8 cellular contexts compared by ENCODE assay signal in the genomic region with DNA sequence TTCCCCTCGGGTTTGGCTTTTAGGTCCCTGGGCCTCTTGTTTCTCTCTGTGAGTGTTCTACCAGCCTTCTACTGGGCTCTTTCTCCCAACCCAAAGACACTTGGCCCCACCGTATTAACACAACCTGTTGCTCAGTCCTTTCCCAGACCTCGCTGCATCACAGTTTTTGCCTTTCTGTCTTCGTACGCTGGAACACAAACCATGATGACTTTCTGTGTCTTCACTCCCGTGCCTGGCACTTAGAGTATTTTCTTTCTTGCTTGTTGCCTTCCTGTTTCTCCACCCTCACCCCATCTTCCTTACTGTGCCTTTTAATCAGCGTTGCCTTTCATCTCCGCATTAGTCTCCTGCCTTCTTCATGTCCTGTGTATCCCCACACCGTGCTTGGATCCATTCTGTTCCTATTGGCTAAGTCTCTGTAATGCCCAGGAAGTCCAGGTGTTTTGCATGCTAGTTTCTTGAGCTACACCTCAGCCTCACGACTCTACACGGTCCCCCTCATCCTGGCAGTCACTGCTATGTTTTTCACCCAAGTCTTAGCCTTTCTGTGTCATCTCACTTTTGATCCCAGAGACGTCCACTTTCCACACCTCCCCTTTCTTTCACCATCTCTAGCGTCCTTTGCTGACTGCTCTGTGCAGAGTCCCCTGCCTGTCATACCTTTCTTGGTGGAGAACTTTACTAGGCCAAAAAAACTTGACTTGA. TPM values are rescaled to one million over a fixed set of nuclear protein-coding genes. Genes with fewer than 3 reads are reported as not detected.
A peak's percentile ranks its signal among the peaks of the same experiment; 100 is the strongest.
DNase-seq lines count a peak whose midpoint lies in the region; ATAC-seq and TF ChIP-seq lines count a peak whose summit lies in the region.

No MANE protein-coding gene starts in this region.

- H3K9me3 ChIP-seq in HEK293 (ENCODE audit: control insufficient read depth, insufficient read depth, low read depth, low read length) (no peaks in the 10 kb centered on the region), WERI-Rb-1 (ENCODE audit: severe bottlenecking) (no peaks in the 10 kb centered on the region), right cardiac atrium (ENCODE audit: control insufficient read depth, low read length) (no peaks in the 10 kb centered on the region), spleen (no peaks in the 10 kb centered on the region)

- TF ChIP-seq POLR2A in spleen (IDR thresholded peaks at IDR 0.05) = no peak

- no peak overlapping the region for H3K27ac ChIP-seq in HEK293 (ENCODE audit: extremely low read depth, low read depth, low read length)
- H3K27ac ChIP-seq in WERI-Rb-1 = no peak overlapping the region
- H3K27ac ChIP-seq in right cardiac atrium (ENCODE audit: low read length) = peak overlapping the region; percentile 87
- peak overlapping the region; percentile 37 to 99 (median 96) for H3K27ac ChIP-seq in spleen

- peaks cover 0 to 23% of the 10 kb centered on the region in 2 experiments; a peak in 2 of 3 replicates for H3K36me3 ChIP-seq in HEK293 (ENCODE audit: control insufficient read depth in 2 of 2, insufficient read depth in 1 of 2, low read length in 2 of 2)
- peaks cover 19% of the 10 kb centered on the region for H3K36me3 ChIP-seq in WERI-Rb-1
- peaks cover 0 to 42% (median 11%) of the 10 kb centered on the region in 6 donors for H3K36me3 ChIP-seq in spleen

- 0 out of 2 replicates have a peak, but pooled peaks cover 6% of the 10 kb centered on the region for H3K4me1 ChIP-seq in HEK293 (ENCODE audit: control insufficient read depth, insufficient read depth, low read length)
- H3K4me1 ChIP-seq in right cardiac atrium (ENCODE audit: control insufficient read depth, insufficient read depth, low read length) = peaks cover 25% of the 10 kb centered on the region
- peaks cover 35 to 80% (median 72%) of the 10 kb centered on the region in 6 donors for H3K4me1 ChIP-seq in spleen

- WGBS in right cardiac atrium = 8% methylated on average over 13 of the region's 13 CpGs
- 2 to 6% (median 6%) methylated on average over 13 of the region's 13 CpGs for WGBS in spleen, 5 donors

- TF ChIP-seq CTCF in HEK293 (tag by site-specific recombination; IDR thresholded peaks at IDR 0.05) (no peak), WERI-Rb-1 (IDR thresholded peaks at IDR 0.05; ENCODE audit: low read depth, low read length) (no peak), spleen (IDR thresholded peaks at IDR 0.05 in 8 of 11, conservative IDR thresholded peaks at IDR 0.05 in 3 of 11) (no peak)

- CTCF ChIA-PET in HEK293 (lab: Yijun Ruan, JAX) = interaction anchor here (0.6 to 7.4 kb wide), 4 partner anchors 12 to 105 kb away, joined by 3 to 135 read pairs (median 3); no protein-coding TSS in a partner anchor

- H3K4me3 ChIP-seq in HEK293 (ENCODE audit: low read depth, low read length) = peak overlapping the region; percentile 81
- peak overlapping the region; percentile 53 for H3K4me3 ChIP-seq in WERI-Rb-1 (ENCODE audit: low read depth, low read length)
- H3K4me3 ChIP-seq in right cardiac atrium (ENCODE audit: low read length) = peak overlapping the region; percentile 98
- peak overlapping the region; percentile 76 to 99 (median 89) for H3K4me3 ChIP-seq in spleen

- intact Hi-C loops in right cardiac atrium (cut with DNase I) = no loop called here
- intact Hi-C loops in spleen (cut with DNase I; ENCODE audit: low total_unique reads) = loop anchor here (5.0 kb wide), 1 partner anchor 37 kb away; no protein-coding TSS in a partner anchor

- DNase-seq in WERI-Rb-1 (no peak), right cardiac atrium (no peak), spleen (no peak), NCI-H748 treated with DMSO at 0.1 percent for 48 hours (lab: John Stamatoyannopoulos, UW) (no peak), glomerular visceral epithelial cell (ENCODE audit: extremely low spot score) (no peak), NCI-H446 treated with DMSO at 0.1 percent for 48 hours (lab: John Stamatoyannopoulos, UW) (no peak)

- H3K27me3 ChIP-seq in WERI-Rb-1 (ENCODE audit: insufficient read depth, low read depth, severe bottlenecking) (no peaks in the 10 kb centered on the region), right cardiac atrium (ENCODE audit: control insufficient read depth, insufficient read depth) (no peaks in the 10 kb centered on the region), spleen (replicated peaks in 1 of 7) (no peaks in the 10 kb centered on the region)

- ATAC-seq in right cardiac atrium (no peak), HG03460 (IDR thresholded peaks at IDR 0.05; ENCODE audit: unreplicated experiment) (no peak)

- POLR2A ChIA-PET in HEK293 (lab: Yijun Ruan, JAX) = interaction anchor here (1.1 to 2.5 kb wide), 5 partner anchors 10 to 77 kb away, joined by 3 to 7 read pairs (median 5); a partner anchor contains a TSS

TF ChIP-seq in HEK293, 187 proteins besides CTCF, POLR2A, EP300 and RAD21:
- TF ChIP-seq, protein P1, sequence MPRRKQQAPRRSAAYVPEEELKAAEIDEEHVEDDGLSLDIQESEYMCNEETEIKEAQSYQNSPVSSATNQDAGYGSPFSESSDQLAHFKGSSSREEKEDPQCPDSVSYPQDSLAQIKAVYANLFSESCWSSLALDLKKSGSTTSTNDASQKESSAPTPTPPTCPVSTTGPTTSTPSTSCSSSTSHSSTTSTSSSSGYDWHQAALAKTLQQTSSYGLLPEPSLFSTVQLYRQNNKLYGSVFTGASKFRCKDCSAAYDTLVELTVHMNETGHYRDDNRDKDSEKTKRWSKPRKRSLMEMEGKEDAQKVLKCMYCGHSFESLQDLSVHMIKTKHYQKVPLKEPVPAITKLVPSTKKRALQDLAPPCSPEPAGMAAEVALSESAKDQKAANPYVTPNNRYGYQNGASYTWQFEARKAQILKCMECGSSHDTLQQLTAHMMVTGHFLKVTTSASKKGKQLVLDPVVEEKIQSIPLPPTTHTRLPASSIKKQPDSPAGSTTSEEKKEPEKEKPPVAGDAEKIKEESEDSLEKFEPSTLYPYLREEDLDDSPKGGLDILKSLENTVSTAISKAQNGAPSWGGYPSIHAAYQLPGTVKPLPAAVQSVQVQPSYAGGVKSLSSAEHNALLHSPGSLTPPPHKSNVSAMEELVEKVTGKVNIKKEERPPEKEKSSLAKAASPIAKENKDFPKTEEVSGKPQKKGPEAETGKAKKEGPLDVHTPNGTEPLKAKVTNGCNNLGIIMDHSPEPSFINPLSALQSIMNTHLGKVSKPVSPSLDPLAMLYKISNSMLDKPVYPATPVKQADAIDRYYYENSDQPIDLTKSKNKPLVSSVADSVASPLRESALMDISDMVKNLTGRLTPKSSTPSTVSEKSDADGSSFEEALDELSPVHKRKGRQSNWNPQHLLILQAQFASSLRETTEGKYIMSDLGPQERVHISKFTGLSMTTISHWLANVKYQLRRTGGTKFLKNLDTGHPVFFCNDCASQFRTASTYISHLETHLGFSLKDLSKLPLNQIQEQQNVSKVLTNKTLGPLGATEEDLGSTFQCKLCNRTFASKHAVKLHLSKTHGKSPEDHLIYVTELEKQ (tag by site-specific recombination; IDR thresholded peaks at IDR 0.05; ENCODE audit: borderline replicate concordance) = no peak
- TF ChIP-seq ZNF433 (tag by site-specific recombination; IDR thresholded peaks at IDR 0.05; ENCODE audit: low read depth) = no peak
- no peak for TF ChIP-seq OVOL3 (tag by site-specific recombination; IDR thresholded peaks at IDR 0.05)
- TF ChIP-seq SP2 (tag by site-specific recombination; IDR thresholded peaks at IDR 0.05) = no peak
- TF ChIP-seq ZBTB8A (tag by site-specific recombination; IDR thresholded peaks at IDR 0.05) = no peak
- TF ChIP-seq ZNF114 (tag by site-specific recombination; IDR thresholded peaks at IDR 0.05) = no peak
- TF ChIP-seq PRDM1 (tag by site-specific recombination; IDR thresholded peaks at IDR 0.05) = peak; percentile 69
- peak; percentile 99 for TF ChIP-seq SCRT2 (tag by site-specific recombination; IDR thresholded peaks at IDR 0.05)
- TF ChIP-seq SCRT1 (tag by site-specific recombination; IDR thresholded peaks at IDR 0.05; ENCODE audit: borderline replicate concordance) = peak; percentile 98
- no peak for TF ChIP-seq ZNF624 (tag by site-specific recombination; IDR thresholded peaks at IDR 0.05)
- no peak for TF ChIP-seq MYNN (tag by site-specific recombination; IDR thresholded peaks at IDR 0.05; ENCODE audit: borderline replicate concordance)
- no peak for TF ChIP-seq ZFHX2 (tag by site-specific recombination; conservative IDR thresholded peaks at IDR 0.05)

RNA-seq across cellular contexts. Expression of a gene that starts 1.6 kb away (rescaled TPM):
- total RNA-seq in right cardiac atrium = 10 to 100 TPM; 31.3 to 45.3 (median 41.1) TPM
- 20.0 TPM for polyA plus RNA-seq in right cardiac atrium
- 10 to 100 TPM; 41.2 to 67.3 (median 48.6) TPM for total RNA-seq in spleen
- polyA plus RNA-seq in spleen = 10 to 100 TPM in 1 of 3 donors, 1 to 10 TPM in 2; 6.9 to 23.3 (median 7.0) TPM

RNA-seq across cellular contexts. Expression of a gene that starts 27.3 kb away (rescaled TPM):
- total RNA-seq in right cardiac atrium (10 to 100 TPM; 12.8 to 18.8 (median 17.4) TPM), spleen (10 to 100 TPM in 6 of 7 donors, 1 to 10 TPM in 1; 10.0 to 16.8 (median 13.8) TPM)
- polyA plus RNA-seq in right cardiac atrium (13.6 TPM), spleen (10 to 100 TPM in 1 of 3 donors, 1 to 10 TPM in 2; 5.1 to 12.9 (median 6.9) TPM)

Comparison
In these comparisons a context has a peak if more than half of its experiments do, and no peak if none do; other contexts are left out.
1. H3K27ac ChIP-seq: peak in right cardiac atrium (single experiment) and spleen (8 of 8); none in HEK293 (single experiment) and WERI-Rb-1 (single experiment).
2. Peak in every context shown above with its lines, with median percentiles within 50 percentile points of each other: H3K4me3 ChIP-seq.